Comparison of ENCODE assay signal across 27 cellular contexts in genomic region chr4:182628000-182628399, GRCh38.
"Had no signal": no experiment of that assay in that cellular context is flagged by ENCODE, and none has a peak within 500 bp of the region (broad histone marks: within the 10 kb centered on the region; RNA-seq: fewer than 3 reads in every experiment).

No MANE protein-coding gene starts in this region.

- H3K4me1 ChIP-seq: esophagus squamous epithelium, heart right ventricle, lower lobe of right lung, right lobe of liver, stomach, tibial artery had no signal

- H3K27me3 ChIP-seq: esophagus squamous epithelium, heart right ventricle, ovary, right lobe of liver, stomach, tibial artery had no signal

- H3K36me3 ChIP-seq: esophagus squamous epithelium, heart right ventricle, lower lobe of right lung, ovary, right lobe of liver, stomach, tibial artery had no signal

- DNase-seq: dermis blood vessel endothelial cell; effector memory CD4-positive, alpha-beta T cell; erythroblast; esophagus squamous epithelium; foreskin melanocyte; glutamatergic neuron; heart right ventricle; hippocampal formation; islet precursor cell; kidney glomerular epithelial cell; left colon; left ventricle myocardium superior; lower lobe of right lung; natural killer cell; occipital lobe; ovary; posterior cingulate gyrus; right lobe of liver; stimulated activated CD4-positive, alpha-beta T cell treated with anti-CD3 and anti-CD28 coated beads, Interleukin-12 subunit alpha, Interleukin-12 subunit beta, amount 100 ng/mL, for 4 hours; stimulated activated CD4-positive, alpha-beta T cell treated with anti-CD3 and anti-CD28 coated beads, Interleukin-1b, Interleukin-23, amount 100 ng/mL, for 48 hours; stimulated activated CD4-positive, alpha-beta T cell treated with anti-CD3 and anti-CD28 coated beads, Interleukin-4, amount 100 ng/mL, for 24 hours; stimulated activated naive CD4-positive, alpha-beta T cell treated with Interleukin-2 at 50 U/mL for 16 hours; stomach; tibial artery had no signal

- H3K27ac ChIP-seq: coronary artery, esophagus squamous epithelium, heart right ventricle, lower lobe of right lung, ovary, right lobe of liver, stomach, tibial artery had no signal

- H3K4me3 ChIP-seq: coronary artery, esophagus squamous epithelium, heart right ventricle, lower lobe of right lung, ovary, right lobe of liver, smooth muscle cell, stomach, tibial artery had no signal

- FAIRE-seq: endometrium had no signal
